In genomic region chr19:54172413-54172763, GRCh38 we compare ENCODE assay signal across 1 cellular context.
TF ChIP-seq lines count a peak whose summit lies in the region.

No MANE protein-coding gene starts in this region.

TF ChIP-seq in GM23338, 12 proteins besides CTCF, POLR2A, EP300 and RAD21:
- TF ChIP-seq ZNF331 (CRISPR knock-in tag; IDR thresholded peaks at IDR 0.05; ENCODE audit: low read depth) (no peak), CREB1 (CRISPR knock-in tag; IDR thresholded peaks at IDR 0.05; ENCODE audit: low read depth) (no peak), ETS1 (IDR thresholded peaks at IDR 0.05) (no peak), STAT1 (IDR thresholded peaks at IDR 0.05; ENCODE audit: unreplicated experiment) (no peak), ZNF462 (CRISPR knock-in tag; IDR thresholded peaks at IDR 0.05) (no peak), POLR2AphosphoS5 (IDR thresholded peaks at IDR 0.05; ENCODE audit: low read depth) (no peak), ZNF114 (CRISPR knock-in tag; IDR thresholded peaks at IDR 0.05) (no peak), EZH2 (IDR thresholded peaks at IDR 0.05; ENCODE audit: low read depth, unreplicated experiment) (no peak), EZH2phosphoT487 (IDR thresholded peaks at IDR 0.05; ENCODE audit: unreplicated experiment) (no peak), NANOG (IDR thresholded peaks at IDR 0.05; ENCODE audit: borderline replicate concordance) (no peak), JUNB (IDR thresholded peaks at IDR 0.05; ENCODE audit: unreplicated experiment) (no peak), REST (IDR thresholded peaks at IDR 0.05; ENCODE audit: unreplicated experiment) (no peak)
